Comparison of ENCODE assay signal across 8 cellular contexts in the genomic region with DNA sequence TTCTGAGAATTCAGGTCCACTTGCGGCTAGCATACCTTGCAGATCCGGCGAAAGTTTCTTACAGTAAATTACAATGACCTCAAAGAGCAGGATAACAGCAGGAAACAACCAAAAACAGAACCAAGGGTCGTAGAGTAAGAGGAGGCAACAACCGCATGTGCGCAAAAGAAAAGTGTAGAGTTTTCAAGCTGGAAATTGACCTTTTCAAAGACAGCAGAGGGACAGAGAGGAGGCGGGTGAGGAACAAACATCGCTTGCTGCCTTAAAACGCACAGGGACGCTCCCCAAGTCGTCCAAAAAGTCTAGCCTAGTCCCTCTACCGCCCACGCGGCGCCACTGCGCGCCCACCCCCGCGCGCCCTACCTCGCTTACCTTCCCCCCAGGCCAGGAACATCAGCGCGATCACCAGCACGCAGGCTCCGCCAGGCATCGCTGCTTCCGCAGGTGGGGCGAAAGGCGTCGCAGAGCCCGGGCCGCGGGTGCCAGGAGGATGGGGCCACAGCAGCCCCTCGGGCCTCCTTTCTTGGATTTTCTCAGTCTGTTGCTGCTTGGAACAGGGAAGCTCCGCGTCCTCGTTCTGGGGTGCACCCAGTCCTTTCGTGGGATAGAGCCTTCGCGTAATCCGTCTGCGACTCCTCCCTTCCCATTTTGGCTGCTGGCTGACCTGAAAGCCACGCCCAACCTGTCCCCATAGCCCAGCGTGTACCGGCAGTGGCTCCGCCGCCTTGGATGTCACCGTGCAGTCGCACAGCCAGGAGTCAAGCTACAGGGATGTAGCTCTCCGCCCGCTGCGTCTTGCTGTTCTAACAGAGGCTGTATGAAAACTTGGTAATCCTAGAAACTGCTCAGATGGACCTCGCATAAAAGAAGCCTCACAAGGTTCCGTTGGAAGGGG. TPM values are rescaled to one million over a fixed set of nuclear protein-coding genes. Genes with fewer than 3 reads are reported as not detected.
A peak's percentile ranks its signal among the peaks of the same experiment; 100 is the strongest.
DNase-seq lines count a peak whose midpoint lies in the region; ATAC-seq, FAIRE-seq and TF ChIP-seq lines count a peak whose summit lies in the region.

A gene (minus strand): TSS at position 579 of the 895 bp plus-strand sequence. CDS start 149 bp downstream, at position 430.

- no peak for TF ChIP-seq POLR2A in GM12891 (IDR thresholded peaks at IDR 0.05; ENCODE audit: low read depth, low read length)

- H3K4me1 ChIP-seq in upper lobe of right lung (peaks cover 12% of the 10 kb centered on the region), OCI-LY7 (ENCODE audit: insufficient read depth, low read length, poor library complexity, severe bottlenecking) (no peaks in the 10 kb centered on the region)

- H3K27me3 ChIP-seq in upper lobe of right lung, result no peaks in the 10 kb centered on the region

- no peaks in the 10 kb centered on the region for H4K20me1 ChIP-seq in OCI-LY7 (ENCODE audit: insufficient read depth, low read length)

- ATAC-seq in HG03439 (IDR thresholded peaks at IDR 0.05; ENCODE audit: unreplicated experiment) (peak; percentile 50), omental fat pad (ENCODE audit: low FRiP score) (peak; percentile 28), upper lobe of right lung (peak; percentile 95)

- no TSS peak for BruUV-seq in OCI-LY7 (replicated peaks; lab: Mats Ljungman, UMichigan)

- intact Hi-C loops in upper lobe of right lung (cut with DNase I) (no loop called here), OCI-LY7 (cut with micrococcal nuclease; ENCODE audit: unreplicated experiment) (no loop called here)

- H3K9me3 ChIP-seq in upper lobe of right lung (no peaks in the 10 kb centered on the region), OCI-LY7 (ENCODE audit: low read length) (no peaks in the 10 kb centered on the region)

- H3K27ac ChIP-seq in upper lobe of right lung, result no peak within 1 kb of the TSS
- no peak within 1 kb of the TSS for H3K27ac ChIP-seq in OCI-LY7 (ENCODE audit: low read depth, low read length, poor library complexity, severe bottlenecking)

- H3K36me3 ChIP-seq in upper lobe of right lung (no peaks in the 10 kb centered on the region), OCI-LY7 (ENCODE audit: insufficient read depth, low read length) (no peaks in the 10 kb centered on the region)

- no peaks in the 10 kb centered on the region for H3K79me2 ChIP-seq in OCI-LY7 (ENCODE audit: insufficient read depth, low read depth, low read length)

- H3K4me3 ChIP-seq in fibroblast of mammary gland (ENCODE audit: control insufficient read depth, low read depth, low read length), result peak within 1 kb of the TSS; percentile 52
- peak within 1 kb of the TSS; percentile 53 for H3K4me3 ChIP-seq in upper lobe of right lung
- H3K4me3 ChIP-seq in OCI-LY7 (ENCODE audit: low read depth, low read length, poor library complexity, severe bottlenecking), result no peak within 1 kb of the TSS

- FAIRE-seq in GM12891 (lab: Jason Lieb, UNC), result peak; percentile 41

- H2AFZ ChIP-seq in OCI-LY7 (ENCODE audit: low read length), result no peak within 1 kb of the TSS

- no peaks in the 10 kb centered on the region for H3K9me2 ChIP-seq in OCI-LY7 (ENCODE audit: insufficient read depth, low read length)

- POLR2A ChIA-PET in OCI-LY7 (lab: Charles Lee), result no interaction called here

- DNase-seq in GM12891 (ENCODE audit: insufficient read length, low spot score) (peak; percentile 12), NCI-H774 (lab: John Stamatoyannopoulos, UW) (peak; percentile 80), activated T-cell treated with anti-CD3 and anti-CD28 coated beads for 48 hours (ENCODE audit: low read depth) (peak; percentile 41), fibroblast of mammary gland (ENCODE audit: low read depth) (peak; percentile 10), omental fat pad (ENCODE audit: low spot score) (no peak), upper lobe of right lung (peak; percentile 80), OCI-LY7 (ENCODE audit: low spot score) (no peak)

- H3K4me2 ChIP-seq in OCI-LY7 (ENCODE audit: low read length), result no peak within 1 kb of the TSS

- TF ChIP-seq CTCF in fibroblast of mammary gland (conservative IDR thresholded peaks at IDR 0.05; ENCODE audit: control insufficient read depth, insufficient read depth, low read depth, low read length) (no peak), omental fat pad (IDR thresholded peaks at IDR 0.05) (no peak), upper lobe of right lung (IDR thresholded peaks at IDR 0.05) (no peak), OCI-LY7 (conservative IDR thresholded peaks at IDR 0.05; ENCODE audit: low read length) (no peak)

- CTCF ChIA-PET in OCI-LY7 (lab: Charles Lee; ENCODE audit: unreplicated experiment), result no interaction called here

TF ChIP-seq in GM12891, 5 proteins besides CTCF, POLR2A, EP300 and RAD21:
- no peak for TF ChIP-seq TAF1 (IDR thresholded peaks at IDR 0.05; ENCODE audit: low read depth, low read length)
- no peak for TF ChIP-seq PAX5 (IDR thresholded peaks at IDR 0.05; ENCODE audit: insufficient read depth, low read length, severe bottlenecking)
- no peak for TF ChIP-seq POU2F2 (IDR thresholded peaks at IDR 0.05; ENCODE audit: low read depth, low read length)
- no peak for TF ChIP-seq POLR2AphosphoS5 (IDR thresholded peaks at IDR 0.05; ENCODE audit: low read depth, low read length)
- TF ChIP-seq SPI1 (IDR thresholded peaks at IDR 0.05; ENCODE audit: low read depth, low read length), result no peak

RNA-seq across cellular contexts. Expression of the gene that starts here (rescaled TPM):
- polyA plus RNA-seq in GM12891 (2012; ENCODE audit: low read depth, missing spikeins), result not detected
- total RNA-seq in omental fat pad (under 1 TPM in 3 of 4 donors, not detected in 1; 0.12 to 0.25 (median 0.16) TPM), upper lobe of right lung (0.90 TPM), OCI-LY7 (2022) (not detected in 2 replicates)
- not detected in 2 replicates for total RNA-seq in OCI-LY7 (2014; rRNA removed; shearing (Covaris generic))

Comparison
In these comparisons a context has a peak if more than half of its experiments do, and no peak if none do; other contexts are left out.
1. Peak in ATAC-seq in omental fat pad; RNA of the gene not detected or under 1 TPM.
2. Peak in DNase-seq, ATAC-seq and H3K4me3 ChIP-seq in upper lobe of right lung; RNA of the gene not detected or under 1 TPM.
3. DNase-seq: peak in GM12891 (single experiment), NCI-H774 (single experiment), activated T-cell treated with anti-CD3 and anti-CD28 coated beads for 48 hours (single experiment) and fibroblast of mammary gland (single experiment); none in omental fat pad (single experiment) and OCI-LY7 (single experiment).
4. ATAC-seq: peak in every context shown above with its lines; median percentile 95 in upper lobe of right lung; 50 in HG03439; 28 in omental fat pad.